In genomic region chr19:41577144-41577830, GRCh38 we compare ENCODE assay signal across 30 cellular contexts. TPM values are rescaled to one million over a fixed set of nuclear protein-coding genes. Genes with fewer than 3 reads are reported as not detected.
DNase-seq lines count a peak whose midpoint lies in the region; ATAC-seq, FAIRE-seq and TF ChIP-seq lines count a peak whose summit lies in the region.
"Had no signal": no experiment of that assay in that cellular context is flagged by ENCODE, and none has a peak within 500 bp of the region (broad histone marks: within the 10 kb centered on the region; RNA-seq: fewer than 3 reads in every experiment).

No MANE protein-coding gene starts in this region.

- H3K27me3 ChIP-seq in HepG2 (ENCODE audit: control insufficient read depth in 1 of 2, insufficient read depth in 2 of 2, low read length in 2 of 2) (0 out of 5 replicates have a peak, but pooled peaks cover 0 to 4% of the 10 kb centered on the region in 2 experiments), right lobe of liver (no peaks in the 10 kb centered on the region), Loucy (ENCODE audit: insufficient read depth, low read length, poor library complexity, severe bottlenecking) (no peaks in the 10 kb centered on the region), esophagus muscularis mucosa (peaks cover 0 to 41% (median 0%) of the 10 kb centered on the region in 4 donors)
- H3K27me3 ChIP-seq: cardiac muscle cell, pancreas, vagina had no signal

- no peaks in the 10 kb centered on the region for H3K4me1 Mint-ChIP-seq in chondrocyte (ENCODE audit: low read depth)
- H3K4me1 Mint-ChIP-seq: nephron had no signal

- 22% methylated on average over 17 of the region's 19 CpGs for WGBS in HepG2 (ENCODE audit: low lambda C conversion rate)
- 60% methylated on average over 15 of the region's 19 CpGs for WGBS in right lobe of liver (ENCODE audit: insufficient coverage, low coverage, low lambda C conversion rate, missing lambda C conversion rate)
- 83% methylated on average over 16 of the region's 19 CpGs for WGBS in esophagus muscularis mucosa

- H3K4me1 ChIP-seq in HepG2 (ENCODE audit: insufficient read depth, low read length) (peaks cover 9% of the 10 kb centered on the region; the same call in 1 of the 2 replicates), right lobe of liver (no peaks in the 10 kb centered on the region), Loucy (ENCODE audit: insufficient read depth, low read length, poor library complexity, severe bottlenecking) (peaks cover 34% of the 10 kb centered on the region), esophagus muscularis mucosa (no peaks in the 10 kb centered on the region)
- H3K4me1 ChIP-seq: pancreas, vagina had no signal

- H3K27ac Mint-ChIP-seq in chondrocyte (ENCODE audit: unreplicated experiment), result no peak overlapping the region
- H3K27ac Mint-ChIP-seq: nephron had no signal

- no peak for TF ChIP-seq CTCF in HepG2 (CRISPR knock-in tag; IDR thresholded peaks at IDR 0.05)
- no peak for TF ChIP-seq CTCF in right lobe of liver (IDR thresholded peaks at IDR 0.05)
- TF ChIP-seq CTCF in Loucy (conservative IDR thresholded peaks at IDR 0.05; ENCODE audit: low read length), result no peak
- no peak for TF ChIP-seq CTCF in esophagus muscularis mucosa (IDR thresholded peaks at IDR 0.05)
- TF ChIP-seq CTCF in chondrocyte (IDR thresholded peaks at IDR 0.05), result no peak

- BruUV-seq in HepG2 (replicated peaks; lab: Mats Ljungman, UMichigan), result no TSS peak

- POLR2A ChIA-PET in HepG2 (lab: Yijun Ruan, JAX), result no interaction called here

- H3K9ac ChIP-seq in HepG2 (ENCODE audit: insufficient read depth, low read depth, low read length), result no peak overlapping the region
- H3K9ac ChIP-seq in Loucy (ENCODE audit: low read depth, low read length, poor library complexity, severe bottlenecking), result peak overlapping the region; percentile 71

- H3K4me3 ChIP-seq in HepG2 (replicated peaks in 1 of 3; ENCODE audit: insufficient read depth in 1 of 3, low read depth in 2 of 3, low read length in 3 of 3) (no peak overlapping the region), right lobe of liver (no peak overlapping the region), Loucy (ENCODE audit: low read length, poor library complexity, severe bottlenecking) (peak overlapping the region; percentile 80), esophagus muscularis mucosa (no peak overlapping the region)
- H3K4me3 ChIP-seq: cardiac muscle cell, pancreas, vagina had no signal

- H3F3A ChIP-seq in Loucy (ENCODE audit: low read depth), result no peaks in the 10 kb centered on the region

- TF ChIP-seq RAD21 in HepG2 (CRISPR knock-in tag; IDR thresholded peaks at IDR 0.05), result no peak

- no peaks in the 10 kb centered on the region for H3K9me2 ChIP-seq in Loucy (replicated peaks; ENCODE audit: low read depth, low read length)

- H3K36me3 ChIP-seq in HepG2 (replicated peaks in 1 of 2; ENCODE audit: control insufficient read depth in 1 of 2, insufficient read depth in 2 of 2, low read length in 2 of 2) (no peaks in the 10 kb centered on the region), right lobe of liver (no peaks in the 10 kb centered on the region), Loucy (ENCODE audit: insufficient read depth, low read length) (no peaks in the 10 kb centered on the region), esophagus muscularis mucosa (no peaks in the 10 kb centered on the region)
- H3K36me3 ChIP-seq: cardiac muscle cell, pancreas, vagina had no signal

- no peak overlapping the region for H3K4me2 ChIP-seq in HepG2 (ENCODE audit: low read depth, low read length)
- H3K4me2 ChIP-seq in Loucy (ENCODE audit: low read depth, low read length, poor library complexity, severe bottlenecking), result peak overlapping the region; percentile 81

- no peaks in the 10 kb centered on the region for H4K20me1 ChIP-seq in HepG2 (ENCODE audit: insufficient read depth, low read length)
- H4K20me1 ChIP-seq in Loucy (ENCODE audit: insufficient read depth, low read length, poor library complexity, severe bottlenecking), result no peaks in the 10 kb centered on the region

- H3K27me3 Mint-ChIP-seq in chondrocyte (ENCODE audit: low read depth), result peaks cover 28% of the 10 kb centered on the region
- H3K27me3 Mint-ChIP-seq: CD8-positive, alpha-beta memory T cell had no signal

- in situ Hi-C loops in HepG2 (cut with HindIII; ENCODE audit: extremely low pct_ligation_motif_present, low pct_unique_long_range_greater_than_20kb), result no loop called here

- no peaks in the 10 kb centered on the region for H3K36me3 Mint-ChIP-seq in chondrocyte (ENCODE audit: low read depth)

- intact Hi-C loops in HepG2 (cut with micrococcal nuclease; ENCODE audit: unreplicated experiment) (no loop called here), right lobe of liver (cut with DNase I) (no loop called here), esophagus muscularis mucosa (cut with DNase I) (no loop called here)

- CTCF ChIA-PET in HepG2 (lab: Yijun Ruan, JAX; ENCODE audit: low intra/inter-chr PET ratio, low total read pairs), result no interaction called here

- no peak for TF ChIP-seq POLR2A in HepG2 (IDR thresholded peaks at IDR 0.05; ENCODE audit: insufficient read depth in 1 of 2, low read depth in 2 of 2, low read length in 2 of 2)
- TF ChIP-seq POLR2A in right lobe of liver (IDR thresholded peaks at IDR 0.05), result no peak
- TF ChIP-seq POLR2A in esophagus muscularis mucosa (IDR thresholded peaks at IDR 0.05; ENCODE audit: low read depth), result no peak

- peak; percentile 27 for DNase-seq in HepG2 (ENCODE audit: low spot score)
- no peak for DNase-seq in right lobe of liver
- DNase-seq in esophagus muscularis mucosa (ENCODE audit: extremely low spot score), result peak; percentile 90
- DNase-seq in urothelium cell line (ENCODE audit: low spot score), result no peak
- DNase-seq in chondrocyte (ENCODE audit: low spot score), result no peak
- DNase-seq in DMS53 (lab: John Stamatoyannopoulos, UW), result no peak
- DNase-seq: activated CD4-positive, CD25-positive, alpha-beta regulatory T cell; activated CD8-positive, alpha-beta T cell treated with anti-CD3 and anti-CD28 coated beads, Interleukin-2, amount 10 ng/mL, durations not matched to agents 7 days and 5 days; amniotic stem cell; CD8-positive, alpha-beta memory T cell; DMS153; GF-D8; glutamatergic neuron; HCEC 1CT; KG1; left colon; NCI-H2171; NCI-H526 treated with DMSO at 0.1 percent for 48 hours; pancreas; RPMI8226; stimulated activated CD4-positive, alpha-beta T cell treated with anti-CD3 and anti-CD28 coated beads, Interleukin-15, amount 100 ng/mL, for 24 hours; T-helper 9 cell had no signal

- no peak overlapping the region for H3K4me3 Mint-ChIP-seq in chondrocyte (ENCODE audit: unreplicated experiment)
- H3K4me3 Mint-ChIP-seq: nephron had no signal

- TF ChIP-seq EP300 in HepG2 (IDR thresholded peaks at IDR 0.05; ENCODE audit: low read depth in 2 of 2, low read length in 2 of 2), result no peak
- TF ChIP-seq EP300 in HepG2 (CRISPR knock-in tag; IDR thresholded peaks at IDR 0.05; ENCODE audit: borderline replicate concordance), result no peak
- no peak for TF ChIP-seq EP300 in esophagus muscularis mucosa (IDR thresholded peaks at IDR 0.05)

- no peak overlapping the region for H3K27ac ChIP-seq in HepG2 (ENCODE audit: extremely low read length, insufficient read depth, low read length)
- H3K27ac ChIP-seq in right lobe of liver, result no peak overlapping the region
- H3K27ac ChIP-seq in esophagus muscularis mucosa (replicated peaks in 1 of 4), result no peak overlapping the region
- H3K27ac ChIP-seq: cardiac muscle cell, pancreas, vagina had no signal

- H3K9me3 Mint-ChIP-seq in chondrocyte (ENCODE audit: low read depth), result peaks cover 18% of the 10 kb centered on the region

- peaks cover 24% of the 10 kb centered on the region; the same call in 1 of the 2 replicates for H3K9me3 ChIP-seq in HepG2 (ENCODE audit: low read length)
- H3K9me3 ChIP-seq in right lobe of liver, result no peaks in the 10 kb centered on the region
- H3K9me3 ChIP-seq in Loucy (ENCODE audit: insufficient read depth, low read depth, low read length), result peaks cover 6% of the 10 kb centered on the region; the same call in 1 of the 2 replicates
- H3K9me3 ChIP-seq in esophagus muscularis mucosa, result peaks cover 0 to 19% (median 8%) of the 10 kb centered on the region in 4 donors
- H3K9me3 ChIP-seq: pancreas, vagina had no signal

- ATAC-seq in HepG2 (no peak), right lobe of liver (no peak)
- ATAC-seq: activated CD8-positive, alpha-beta T cell treated with anti-CD3 and anti-CD28 coated beads, Interleukin-2, amount 10 ng/mL, durations not matched to agents 7 days and 5 days; left colon; sciatic nerve had no signal

- no peak for FAIRE-seq in HepG2 (lab: Jason Lieb, UNC)
- FAIRE-seq in urothelium cell line (lab: Jason Lieb, UNC), result peak; percentile 17
- FAIRE-seq: endothelial cell of umbilical vein, pancreas had no signal

- H2AFZ ChIP-seq in HepG2 (ENCODE audit: low read length), result no peak overlapping the region
- H2AFZ ChIP-seq in Loucy (ENCODE audit: low read length), result no peak overlapping the region

- H3K79me2 ChIP-seq in HepG2 (ENCODE audit: insufficient read depth, low read length), result no peaks in the 10 kb centered on the region
- H3K79me2 ChIP-seq in Loucy (ENCODE audit: insufficient read depth, low read length), result no peaks in the 10 kb centered on the region

RNA-seq across cellular contexts. Expression of gene CEACAM21, which starts 1.3 kb away (rescaled TPM):
- not detected in 2 replicates for total RNA-seq in HepG2 (2016; rRNA removed; fragmentation: Illumina TruSeq; extraction: Trizol)
- not detected in 2 replicates for total RNA-seq in HepG2 (2016; cell fraction: cytosol; rRNA removed; fragmentation: Illumina TruSeq; extraction: Trizol; ENCODE audit: low read depth)
- not detected in 2 replicates for total RNA-seq in HepG2 (2016; cell fraction: insoluble cytoplasmic fraction; rRNA removed; fragmentation: Illumina TruSeq; extraction: Trizol)
- total RNA-seq in HepG2 (2016; cell fraction: membrane; rRNA removed; fragmentation: Illumina TruSeq; extraction: Trizol), result not detected in 2 replicates
- not detected in 2 replicates for total RNA-seq in HepG2 (2016; cell fraction: nucleus; rRNA removed; fragmentation: Illumina TruSeq; extraction: Trizol)
- polyA plus RNA-seq in HepG2 (2011; rRNA removed), result 0.05 TPM in 1 of 2 replicates, not detected in the other
- not detected in 2 replicates for polyA plus RNA-seq in HepG2 (2011; cell fraction: cytosol; rRNA removed)
- polyA plus RNA-seq in HepG2 (2011; cell fraction: nucleus; rRNA removed), result not detected in 2 replicates
- polyA plus RNA-seq in HepG2 (2012), result not detected in 2 replicates
- not detected in 2 replicates for polyA plus RNA-seq in HepG2 (2016; cell fraction: cytosol; fragmentation: Illumina TruSeq; extraction: Trizol; ENCODE audit: low read depth)
- not detected in 2 replicates for polyA plus RNA-seq in HepG2 (2016; cell fraction: insoluble cytoplasmic fraction; fragmentation: Illumina TruSeq; extraction: Trizol; ENCODE audit: low read depth)
- not detected in 2 replicates for polyA plus RNA-seq in HepG2 (2016; cell fraction: membrane; fragmentation: Illumina TruSeq; extraction: Trizol; ENCODE audit: low read depth)
- polyA plus RNA-seq in HepG2 (2016; cell fraction: nucleus; fragmentation: Illumina TruSeq; extraction: Trizol; ENCODE audit: insufficient read depth, low read depth), result not detected in 2 replicates
- 0.20 TPM in 1 of 2 replicates, not detected in the other for polyA minus RNA-seq in HepG2 (2011; rRNA and poly(A)+ RNA removed; ENCODE audit: low replicate concordance)
- polyA minus RNA-seq in HepG2 (2011; cell fraction: cytosol; rRNA and poly(A)+ RNA removed), result not detected in 2 replicates
- polyA minus RNA-seq in HepG2 (2011; cell fraction: nucleus; rRNA and poly(A)+ RNA removed), result not detected in 2 replicates
- total RNA-seq in right lobe of liver, result 1 to 10 TPM in 3 of 6 experiments, under 1 TPM in 2, not detected in 1; 0.49 to 1.4 (median 1.2) TPM
- 1 to 10 TPM in 1 of 4 donors, under 1 TPM in 1, not detected in 2; 0.83 to 1.8 TPM for total RNA-seq in esophagus muscularis mucosa
- total RNA-seq in chondrocyte, result not detected in 3 replicates
- total RNA-seq: vagina had no signal

RNA-seq across cellular contexts. Expression of gene CEACAM4, which starts 49.6 kb away (rescaled TPM):
- total RNA-seq in HepG2 (2016; rRNA removed; fragmentation: Illumina TruSeq; extraction: Trizol), result not detected in 2 replicates
- not detected in 2 replicates for total RNA-seq in HepG2 (2016; cell fraction: cytosol; rRNA removed; fragmentation: Illumina TruSeq; extraction: Trizol; ENCODE audit: low read depth)
- not detected in 2 replicates for total RNA-seq in HepG2 (2016; cell fraction: insoluble cytoplasmic fraction; rRNA removed; fragmentation: Illumina TruSeq; extraction: Trizol)
- total RNA-seq in HepG2 (2016; cell fraction: membrane; rRNA removed; fragmentation: Illumina TruSeq; extraction: Trizol), result not detected in 2 replicates
- not detected in 2 replicates for total RNA-seq in HepG2 (2016; cell fraction: nucleus; rRNA removed; fragmentation: Illumina TruSeq; extraction: Trizol)
- polyA plus RNA-seq in HepG2 (2011; rRNA removed), result not detected in 2 replicates
- polyA plus RNA-seq in HepG2 (2011; cell fraction: cytosol; rRNA removed), result not detected in 2 replicates
- not detected in 2 replicates for polyA plus RNA-seq in HepG2 (2011; cell fraction: nucleus; rRNA removed)
- polyA plus RNA-seq in HepG2 (2012), result not detected in 2 replicates
- polyA plus RNA-seq in HepG2 (2016; cell fraction: cytosol; fragmentation: Illumina TruSeq; extraction: Trizol; ENCODE audit: low read depth), result not detected in 2 replicates
- polyA plus RNA-seq in HepG2 (2016; cell fraction: insoluble cytoplasmic fraction; fragmentation: Illumina TruSeq; extraction: Trizol; ENCODE audit: low read depth), result not detected in 2 replicates
- not detected in 2 replicates for polyA plus RNA-seq in HepG2 (2016; cell fraction: membrane; fragmentation: Illumina TruSeq; extraction: Trizol; ENCODE audit: low read depth)
- not detected in 2 replicates for polyA plus RNA-seq in HepG2 (2016; cell fraction: nucleus; fragmentation: Illumina TruSeq; extraction: Trizol; ENCODE audit: insufficient read depth, low read depth)
- polyA minus RNA-seq in HepG2 (2011; rRNA and poly(A)+ RNA removed; ENCODE audit: low replicate concordance), result not detected in 2 replicates
- polyA minus RNA-seq in HepG2 (2011; cell fraction: cytosol; rRNA and poly(A)+ RNA removed), result not detected in 2 replicates
- polyA minus RNA-seq in HepG2 (2011; cell fraction: nucleus; rRNA and poly(A)+ RNA removed), result not detected in 2 replicates
- 1 to 10 TPM in 2 of 6 experiments, under 1 TPM in 4; 0.29 to 3.4 (median 0.58) TPM for total RNA-seq in right lobe of liver
- total RNA-seq in esophagus muscularis mucosa, result 1 to 10 TPM in 2 of 4 donors, under 1 TPM in 2; 0.46 to 3.3 (median 1.1) TPM
- not detected in 3 replicates for total RNA-seq in chondrocyte
- total RNA-seq: activated CD8-positive, alpha-beta T cell treated with anti-CD3 and anti-CD28 coated beads, Interleukin-2, amount 10 ng/mL, durations not matched to agents 7 days and 5 days; cardiac muscle cell; CD8-positive, alpha-beta memory T cell; dermis microvascular lymphatic vessel endothelial cell; endothelial cell of umbilical vein; temporal lobe; vagina had no signal
- polyA plus RNA-seq: cardiac muscle cell; CD8-positive, alpha-beta memory T cell; endothelial cell of umbilical vein had no signal

Comparison
In these comparisons a context has a peak if more than half of its experiments do, and no peak if none do; other contexts are left out.
1. DNase-seq: peak in HepG2 (single experiment) and esophagus muscularis mucosa (single experiment); none in right lobe of liver (0 of 3), urothelium cell line (single experiment), chondrocyte (single experiment) and DMS53 (single experiment).